Comparison of ENCODE assay signal across 8 cellular contexts in genomic region chr15:79310985-79311900, GRCh38. TPM values are rescaled to one million over a fixed set of nuclear protein-coding genes. Genes with fewer than 3 reads are reported as not detected.
DNase-seq lines count a peak whose midpoint lies in the region; ATAC-seq and TF ChIP-seq lines count a peak whose summit lies in the region.

TMED3 (plus strand) TSS chr15:79311112; CDS start chr15:79311250, 138 bp downstream.

- H3K27me3 ChIP-seq in left ventricle myocardium inferior (ENCODE audit: low read depth) (peaks cover 43% of the 10 kb centered on the region), prostate gland (replicated peaks; ENCODE audit: insufficient read depth) (no peaks in the 10 kb centered on the region)

- H3K9me3 Mint-ChIP-seq in T-cell = no peaks in the 10 kb centered on the region

- H3K27ac ChIP-seq in adipose tissue (ENCODE audit: low read depth, low read length) = no peak within 1 kb of the TSS
- no peak within 1 kb of the TSS for H3K27ac ChIP-seq in left ventricle myocardium inferior (replicated peaks)
- peak within 1 kb of the TSS; percentile 35 to 68 for H3K27ac ChIP-seq in prostate gland
- H3K27ac ChIP-seq in urinary bladder (ENCODE audit: low read depth) = no peak within 1 kb of the TSS

- CTCF ChIA-PET in T-cell (lab: Charles Lee) = interaction anchor here (0.5 to 0.6 kb wide), 2 partner anchors 610 to 1689 kb away, joined by 3 to 6 read pairs; partner anchors contain the start of gene TLNRD1 (in 1 of the 2)

- ATAC-seq in HG02642 (IDR thresholded peaks at IDR 0.05; ENCODE audit: poor library complexity, unreplicated experiment) (peak; percentile 94), T-cell (replicated peaks in 1 of 4) (peak; percentile 90 to 97 (median 96))

- 0 to 1% (median 1%) methylated on average over 44 to 72 of the region's 76 CpGs for WGBS in adipose tissue, 3 donors
- 4% methylated on average over 19 of the region's 76 CpGs for WGBS in prostate gland
- under 1% methylated on average over 72 of the region's 76 CpGs for WGBS in urinary bladder

- H3K36me3 ChIP-seq in left ventricle myocardium inferior (peaks cover 22% of the 10 kb centered on the region), prostate gland (no peaks in the 10 kb centered on the region), urinary bladder (ENCODE audit: insufficient read depth) (no peaks in the 10 kb centered on the region)

- H3K27me3 Mint-ChIP-seq in T-cell = peaks cover 8 to 12% of the 10 kb centered on the region in 2 donors

- peak within 1 kb of the TSS; percentile 77 to 86 (median 82) for H3K4me3 Mint-ChIP-seq in T-cell

- no peaks in the 10 kb centered on the region for H3K9me3 ChIP-seq in left ventricle myocardium inferior (replicated peaks)
- H3K9me3 ChIP-seq in prostate gland = no peaks in the 10 kb centered on the region

- TF ChIP-seq CTCF in GM12875 (IDR thresholded peaks at IDR 0.05; ENCODE audit: borderline replicate concordance, insufficient read depth, low read depth, low read length) = peak; percentile 58
- TF ChIP-seq CTCF in left ventricle myocardium inferior (IDR thresholded peaks at IDR 0.05; ENCODE audit: borderline replicate concordance) = peak; percentile 16
- peak in 2 of 4 experiments; percentile 31 to 57 for TF ChIP-seq CTCF in prostate gland (IDR thresholded peaks at IDR 0.05)

- POLR2A ChIA-PET in T-cell (lab: Charles Lee) = no interaction called here

- peak within 1 kb of the TSS in 1 of 2 donors; percentile 44 for H3K27ac Mint-ChIP-seq in T-cell

- TF ChIP-seq POLR2A in prostate gland (IDR thresholded peaks at IDR 0.05) = peak; percentile 64

- peaks cover 32% of the 10 kb centered on the region for H3K36me3 Mint-ChIP-seq in T-cell

- intact Hi-C loops in left ventricle myocardium inferior (cut with micrococcal nuclease) = no loop called here
- intact Hi-C loops in prostate gland (cut with DNase I) = no loop called here

- DNase-seq in NCI-H1105 (lab: John Stamatoyannopoulos, UW) = peak; percentile 57
- peak; percentile 48 to 81 (median 70) for DNase-seq in T-cell
- peak; percentile 66 for DNase-seq in left ventricle myocardium inferior
- DNase-seq in prostate gland (ENCODE audit: low spot score) = peak; percentile 68

- H3K4me1 Mint-ChIP-seq in T-cell = peaks cover 32 to 44% (median 39%) of the 10 kb centered on the region in 3 donors

- peak within 1 kb of the TSS; percentile 94 for H3K4me3 ChIP-seq in GM12875 (ENCODE audit: low read depth, low read length)
- H3K4me3 ChIP-seq in left ventricle myocardium inferior = peak within 1 kb of the TSS; percentile 88
- peak within 1 kb of the TSS; percentile 71 to 75 for H3K4me3 ChIP-seq in prostate gland
- H3K4me3 ChIP-seq in urinary bladder (ENCODE audit: low read depth, low read length) = peak within 1 kb of the TSS; percentile 78

- peaks cover 21% of the 10 kb centered on the region for H3K4me1 ChIP-seq in left ventricle myocardium inferior
- H3K4me1 ChIP-seq in prostate gland (replicated peaks) = no peaks in the 10 kb centered on the region
- H3K4me1 ChIP-seq in urinary bladder (ENCODE audit: insufficient read depth) = no peaks in the 10 kb centered on the region

RNA-seq across cellular contexts. Expression of gene TMED3, which starts in this region (rescaled TPM):
- total RNA-seq in T-cell (10 to 100 TPM; 20.3 to 27.5 (median 23.8) TPM), left ventricle myocardium inferior (22.8 TPM), prostate gland (100 to 1,000 TPM; 140 to 220 TPM), urinary bladder (62.2 TPM)
- polyA plus RNA-seq in adipose tissue (100 to 1,000 TPM in 1 of 3 donors, 10 to 100 TPM in 2; 25.1 to 138 (median 43.0) TPM), urinary bladder (65.3 TPM)

Comparison
In these comparisons a context has a peak if more than half of its experiments do, and no peak if none do; other contexts are left out.
1. H3K27ac ChIP-seq: peak in prostate gland (2 of 2); none in adipose tissue (single experiment), left ventricle myocardium inferior (single experiment) and urinary bladder (single experiment).
2. Peak in every context shown above with its lines, with median percentiles within 50 percentile points of each other: H3K4me3 ChIP-seq and DNase-seq.